ENCODE assay signal across 14 cellular contexts in genomic region chr3:124859025-124859424, GRCh38. TPM values are rescaled to one million over a fixed set of nuclear protein-coding genes. Genes with fewer than 3 reads are reported as not detected.
A peak's percentile ranks its signal among the peaks of the same experiment; 100 is the strongest.
DNase-seq lines count a peak whose midpoint lies in the region; ATAC-seq, FAIRE-seq and TF ChIP-seq lines count a peak whose summit lies in the region.
"Had no signal": no experiment of that assay in that cellular context is flagged by ENCODE, and none has a peak within 500 bp of the region (broad histone marks: within the 10 kb centered on the region; RNA-seq: fewer than 3 reads in every experiment).

No MANE protein-coding gene starts in this region.

- H3K4me1 ChIP-seq in H9 (ENCODE audit: insufficient read depth, low read length), result peaks cover 2% of the 10 kb centered on the region; the same call in 1 of the 2 replicates
- H3K4me1 ChIP-seq in keratinocyte (ENCODE audit: control insufficient read depth, extremely low read depth, insufficient read depth, low read length), result peaks cover 34% of the 10 kb centered on the region
- no peaks in the 10 kb centered on the region for H3K4me1 ChIP-seq in CD4-positive, alpha-beta memory T cell (ENCODE audit: insufficient read depth, low read length)

- H3K27me3 Mint-ChIP-seq in H9 (ENCODE audit: low read depth), result no peaks in the 10 kb centered on the region
- H3K27me3 Mint-ChIP-seq in CD4-positive, alpha-beta memory T cell, result peaks cover 5 to 8% of the 10 kb centered on the region in 2 donors

- H4K5ac ChIP-seq in H9 (ENCODE audit: insufficient read length, low read depth, low read length), result no peak overlapping the region

- H3K4me3 ChIP-seq in brain microvascular endothelial cell (ENCODE audit: low read depth, low read length) (no peak overlapping the region), keratinocyte (ENCODE audit: control insufficient read depth in 2 of 3, extremely low read depth in 1 of 3, insufficient read depth in 2 of 3, low read depth in 1 of 3, low read length in 3 of 3) (no peak overlapping the region)
- no peak overlapping the region for H3K4me3 ChIP-seq in CD4-positive, alpha-beta memory T cell (ENCODE audit: low read length in 2 of 2)
- H3K4me3 ChIP-seq: K562 had no signal

- peaks cover 24 to 55% (median 37%) of the 10 kb centered on the region in 3 experiments; a peak in 6 of 7 replicates for H3K36me3 Mint-ChIP-seq in H9 (ENCODE audit: insufficient read depth in 1 of 3, low read depth in 3 of 3)
- no peaks in the 10 kb centered on the region for H3K36me3 Mint-ChIP-seq in CD4-positive, alpha-beta memory T cell

- H2AFZ ChIP-seq in H9 (ENCODE audit: low read length) (no peak overlapping the region), keratinocyte (ENCODE audit: control insufficient read depth, low read length) (no peak overlapping the region)

- H2BK120ac ChIP-seq in H9 (ENCODE audit: low read depth, low read length, poor library complexity, severe bottlenecking), result no peak overlapping the region

- in situ Hi-C loops in brain microvascular endothelial cell (cut with HindIII; ENCODE audit: low pct_ligation_motif_present, low sequenced_read_pairs), result no loop called here

- peak overlapping the region; percentile 67 to 83 (median 72); a peak in 5 of 7 replicates for H3K27ac Mint-ChIP-seq in H9
- no peak overlapping the region for H3K27ac Mint-ChIP-seq in CD4-positive, alpha-beta memory T cell
- H3K27ac Mint-ChIP-seq: activated T-cell treated with anti-CD3 and anti-CD28 coated beads, Interleukin-2, amount 50 U/mL, for 24 hours had no signal

- H2AK5ac ChIP-seq in H9 (ENCODE audit: insufficient read length, low read length), result no peak overlapping the region

- H2BK12ac ChIP-seq in H9 (ENCODE audit: insufficient read length, low read depth, low read length), result no peak overlapping the region

- dilution Hi-C loops in keratinocyte (cut with MboI; ENCODE audit: extremely low pct_ligation_motif_present, low sequenced_read_pairs), result no loop called here

- ATAC-seq in HG03175 (IDR thresholded peaks at IDR 0.05; ENCODE audit: unreplicated experiment), result no peak
- ATAC-seq: K562 had no signal

- H3K9ac ChIP-seq in H9 (ENCODE audit: extremely low read depth, insufficient read length, low read length) (no peak overlapping the region), keratinocyte (ENCODE audit: control insufficient read depth, extremely low read depth, insufficient read depth, low read length) (no peak overlapping the region)

- no peak overlapping the region for H3K56ac ChIP-seq in H9 (ENCODE audit: insufficient read length, low read depth, low read length)

- no peak overlapping the region for H4K8ac ChIP-seq in H9 (replicated peaks; ENCODE audit: insufficient read length, low read depth, low read length)

- H3K27ac ChIP-seq in H9 (ENCODE audit: insufficient read length, low read depth, low read length), result no peak overlapping the region
- peak overlapping the region; percentile 67 for H3K27ac ChIP-seq in brain microvascular endothelial cell
- H3K27ac ChIP-seq in keratinocyte (ENCODE audit: control insufficient read depth, insufficient read depth, low read length), result no peak overlapping the region
- H3K27ac ChIP-seq in CD4-positive, alpha-beta memory T cell (ENCODE audit: low read depth, low read length), result no peak overlapping the region

- no peak for DNase-seq in H9
- peak; percentile 90 for DNase-seq in brain microvascular endothelial cell
- DNase-seq in keratinocyte (ENCODE audit: low read depth, low spot score), result no peak
- peak; percentile 71 for DNase-seq in stromal cell of bone marrow (ENCODE audit: low read depth)
- DNase-seq in frontal cortex (ENCODE audit: low spot score in 2 of 2), result no peak
- DNase-seq in erythroblast (lab: John Stamatoyannopoulos, UW), result no peak
- no peak for DNase-seq in CD4-positive, alpha-beta memory T cell
- DNase-seq: activated T-cell treated with anti-CD3 and anti-CD28 coated beads, Interleukin-2, amount 50 U/mL, for 24 hours; DND-41; NCI-H524; stimulated activated CD4-positive, alpha-beta T cell treated with anti-CD3 and anti-CD28 coated beads, Interleukin-4, amount 100 ng/mL, for 4 hours had no signal

- no peak overlapping the region for H3K4me2 ChIP-seq in H9 (ENCODE audit: insufficient read depth, insufficient read length, low read length)
- peak overlapping the region; percentile 14 for H3K4me2 ChIP-seq in keratinocyte (ENCODE audit: control insufficient read depth, extremely low read depth, insufficient read depth, low read depth, low read length)

- peaks cover 15 to 16% of the 10 kb centered on the region in 2 experiments for H3K4me1 Mint-ChIP-seq in H9
- no peaks in the 10 kb centered on the region for H3K4me1 Mint-ChIP-seq in CD4-positive, alpha-beta memory T cell

- H3K9me1 ChIP-seq in keratinocyte (ENCODE audit: control insufficient read depth, extremely low read depth, insufficient read depth, low read length), result no peaks in the 10 kb centered on the region

- no peaks in the 10 kb centered on the region for H3K9me3 ChIP-seq in H9 (ENCODE audit: control insufficient read depth, low read depth, low read length)
- H3K9me3 ChIP-seq in keratinocyte (ENCODE audit: control insufficient read depth, low read depth, low read length), result no peaks in the 10 kb centered on the region
- no peaks in the 10 kb centered on the region for H3K9me3 ChIP-seq in CD4-positive, alpha-beta memory T cell (ENCODE audit: control insufficient read depth in 1 of 2, low read length in 2 of 2)

- H4K20me1 ChIP-seq in H9 (ENCODE audit: control insufficient read depth, insufficient read depth, insufficient read length) (no peaks in the 10 kb centered on the region), keratinocyte (ENCODE audit: control insufficient read depth, extremely low read depth, insufficient read depth, low read length) (peaks cover 4% of the 10 kb centered on the region)

- H2BK15ac ChIP-seq in H9 (ENCODE audit: low read depth, low read length), result no peak overlapping the region

- H3T11ph ChIP-seq in H9 (ENCODE audit: low read length), result no peak overlapping the region

- no peak overlapping the region; a peak in 1 of 5 replicates for H3K4me3 Mint-ChIP-seq in H9
- H3K4me3 Mint-ChIP-seq in CD4-positive, alpha-beta memory T cell, result no peak overlapping the region
- H3K4me3 Mint-ChIP-seq: activated T-cell treated with anti-CD3 and anti-CD28 coated beads, Interleukin-2, amount 50 U/mL, for 24 hours had no signal

- intact Hi-C loops in CD4-positive, alpha-beta memory T cell (cut with micrococcal nuclease), result no loop called here

- no peak overlapping the region for H3K4ac ChIP-seq in H9 (ENCODE audit: low read depth, low read length)

- TF ChIP-seq POLR2A in erythroblast (IDR thresholded peaks at IDR 0.05; ENCODE audit: low read length), result no peak

- CTCF ChIA-PET in CD4-positive, alpha-beta memory T cell (lab: Charles Lee; ENCODE audit: partially characterized antibody), result interaction anchor here (0.8 kb wide), 1 partner anchor 18 kb away, joined by 3 read pairs; no protein-coding TSS in a partner anchor

- no CpG with 5 or more reads among the region's 7 CpGs for WGBS in H9 (ENCODE audit: extremely low coverage, insufficient read length, low lambda C conversion rate)

- no peak overlapping the region for H3K23ac ChIP-seq in H9 (ENCODE audit: insufficient read length, low read depth, low read length)

- no peaks in the 10 kb centered on the region for H3K27me3 ChIP-seq in H9 (ENCODE audit: insufficient read depth, low read length)
- no peaks in the 10 kb centered on the region for H3K27me3 ChIP-seq in brain microvascular endothelial cell (replicated peaks)
- H3K27me3 ChIP-seq in keratinocyte (ENCODE audit: control insufficient read depth, extremely low read depth, insufficient read depth, low read length), result no peaks in the 10 kb centered on the region
- peaks cover 3% of the 10 kb centered on the region for H3K27me3 ChIP-seq in CD4-positive, alpha-beta memory T cell (ENCODE audit: insufficient read depth, low read length)

- H3K36me3 ChIP-seq in brain microvascular endothelial cell (replicated peaks) (peaks cover 14% of the 10 kb centered on the region), keratinocyte (ENCODE audit: control insufficient read depth in 2 of 2, extremely low read depth in 1 of 2, insufficient read depth in 2 of 2, low read length in 2 of 2) (peaks cover 3 to 16% of the 10 kb centered on the region in 2 experiments)
- H3K36me3 ChIP-seq in CD4-positive, alpha-beta memory T cell (ENCODE audit: insufficient read depth, low read length), result no peaks in the 10 kb centered on the region

- POLR2A ChIA-PET in CD4-positive, alpha-beta memory T cell (lab: Charles Lee; ENCODE audit: partially characterized antibody), result no interaction called here

- no peak overlapping the region for H3K18ac ChIP-seq in H9 (ENCODE audit: insufficient read length, low read depth, low read length)

- no peaks in the 10 kb centered on the region for H3K9me3 Mint-ChIP-seq in H9
- H3K9me3 Mint-ChIP-seq in CD4-positive, alpha-beta memory T cell, result no peaks in the 10 kb centered on the region
- H3K9me3 Mint-ChIP-seq: activated T-cell treated with anti-CD3 and anti-CD28 coated beads, Interleukin-2, amount 50 U/mL, for 24 hours had no signal

- no peaks in the 10 kb centered on the region for H3K23me2 ChIP-seq in H9 (ENCODE audit: insufficient read length, low read depth, low read length, poor library complexity, severe bottlenecking)

- TF ChIP-seq CTCF in H9 (conservative IDR thresholded peaks at IDR 0.05) (no peak), brain microvascular endothelial cell (IDR thresholded peaks at IDR 0.05; ENCODE audit: low read depth, low read length, missing control alignments) (no peak), keratinocyte (optimal IDR thresholded peaks at IDR 0.05 in 1 of 3, IDR thresholded peaks at IDR 0.05 in 1 of 3, conservative IDR thresholded peaks at IDR 0.05 in 1 of 3; ENCODE audit: extremely low read depth in 1 of 3, insufficient read depth in 2 of 3, low read length in 3 of 3) (no peak)

- no peak overlapping the region for H2BK20ac ChIP-seq in H9 (ENCODE audit: low read depth, low read length, poor library complexity, severe bottlenecking)

- no peak overlapping the region for H2BK5ac ChIP-seq in H9 (ENCODE audit: insufficient read length, low read length)

- FAIRE-seq in keratinocyte (lab: Jason Lieb, UNC) (no peak), frontal cortex (lab: Jason Lieb, UNC) (no peak)
- FAIRE-seq: K562 had no signal

- H3K79me2 ChIP-seq in H9 (ENCODE audit: insufficient read depth, low read length), result peaks cover 12% of the 10 kb centered on the region; the same call in 1 of the 2 replicates
- H3K79me2 ChIP-seq in keratinocyte (ENCODE audit: control insufficient read depth, insufficient read depth, low read length), result peaks cover 35% of the 10 kb centered on the region

- no peaks in the 10 kb centered on the region for H3K79me1 ChIP-seq in H9 (ENCODE audit: insufficient read depth, low read depth, low read length, poor library complexity, severe bottlenecking)

- no peak overlapping the region for H3K14ac ChIP-seq in H9 (ENCODE audit: insufficient read depth, low read length)

- no peak overlapping the region for H4K91ac ChIP-seq in H9 (ENCODE audit: insufficient read length, low read depth, low read length)

RNA-seq across cellular contexts. Expression of gene ITGB5, which starts 28.1 kb away (rescaled TPM):
- 146 and 148 TPM in 2 replicates for total RNA-seq in H9 (2021)
- 136 to 145 TPM (median 136 TPM) in 3 replicates for polyA plus RNA-seq in keratinocyte
- polyA plus RNA-seq in keratinocyte (2011; ENCODE audit: low read depth), result 12.3 TPM
- polyA plus RNA-seq in keratinocyte (2011; cell fraction: cytosol; rRNA removed), result 85.2 and 104 TPM in 2 replicates
- polyA plus RNA-seq in keratinocyte (2011; cell fraction: nucleus; rRNA removed), result 199 and 267 TPM in 2 replicates
- polyA plus RNA-seq in keratinocyte (2012; ENCODE audit: low replicate concordance), result 40.3 and 177 TPM in 2 replicates
- 221 to 368 TPM (median 229 TPM) in 3 replicates for polyA minus RNA-seq in keratinocyte
- polyA minus RNA-seq in keratinocyte (2011; cell fraction: cytosol; rRNA and poly(A)+ RNA removed), result 124 TPM
- polyA minus RNA-seq in keratinocyte (2011; cell fraction: nucleus; rRNA and poly(A)+ RNA removed), result 284 and 412 TPM in 2 replicates
- 20.4 TPM for total RNA-seq in frontal cortex
- total RNA-seq in CD4-positive, alpha-beta memory T cell, result 1 to 10 TPM; 3.4 to 5.4 TPM
- polyA plus RNA-seq in CD4-positive, alpha-beta memory T cell, result under 1 TPM in 1 of 2 donors, not detected in 1; 0.94 TPM
- total RNA-seq: T-helper 2 cell treated with Interferon-gamma antibody and Interleukin-4, amounts not matched to agents 100 ng/mL and 5 ng/mL, for 36 hours had no signal

Comparison
In these comparisons a context has a peak if more than half of its experiments do, and no peak if none do; other contexts are left out.
1. DNase-seq: peak in brain microvascular endothelial cell (single experiment) and stromal cell of bone marrow (single experiment); none in H9 (single experiment), keratinocyte (single experiment), frontal cortex (0 of 2), erythroblast (0 of 2) and CD4-positive, alpha-beta memory T cell (0 of 5).
2. H3K27ac Mint-ChIP-seq: peak in H9 (3 of 3); none in CD4-positive, alpha-beta memory T cell (0 of 7).